In the genomic region with DNA sequence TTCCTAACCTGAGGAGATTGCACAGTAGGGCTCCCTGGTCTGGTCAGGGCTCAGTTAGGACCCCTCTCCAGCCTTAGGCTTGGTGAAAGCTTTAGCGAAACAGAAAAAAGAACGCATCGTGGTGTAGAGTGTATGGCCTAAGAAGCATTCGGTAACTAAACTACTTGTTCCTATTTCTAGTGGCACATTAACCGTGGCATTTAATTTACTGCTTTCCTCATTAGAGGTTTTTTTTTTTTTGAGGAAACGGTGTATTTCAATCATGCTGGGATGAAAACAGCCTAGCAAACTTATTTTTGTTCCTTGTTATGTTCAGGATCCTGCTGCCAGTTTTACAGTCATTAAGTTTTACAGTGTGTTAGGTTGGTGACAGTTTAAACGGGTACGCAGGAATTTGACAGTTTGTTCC, we compare ENCODE assay signal across 8 cellular contexts. TPM values are rescaled to one million over a fixed set of nuclear protein-coding genes. Genes with fewer than 3 reads are reported as not detected.
DNase-seq lines count a peak whose midpoint lies in the region; ATAC-seq and TF ChIP-seq lines count a peak whose summit lies in the region.

No MANE protein-coding gene starts in this region.

- no peak for TF ChIP-seq EP300 in transverse colon (IDR thresholded peaks at IDR 0.05; ENCODE audit: low read depth)

- no peak for DNase-seq in activated T-cell treated with anti-CD3 and anti-CD28 coated beads, Interleukin-2, amount 50 U/mL, for 72 hours
- no peak for DNase-seq in activated T-cell treated with anti-CD3 and anti-CD28 coated beads for 4 hours
- DNase-seq in left lung, result no peak
- DNase-seq in transverse colon, result no peak
- DNase-seq in activated gamma-delta T cell treated with Interleukin-2 at 50 U/mL for 16 hours, result no peak
- no peak for DNase-seq in NCI-H128 (lab: John Stamatoyannopoulos, UW; ENCODE audit: unreplicated experiment)

- no peaks in the 10 kb centered on the region for H3K36me3 ChIP-seq in left lung
- H3K36me3 ChIP-seq in transverse colon, result no peaks in the 10 kb centered on the region

- H3K4me1 ChIP-seq in left lung (peaks cover 7 to 43% of the 10 kb centered on the region in 2 donors), transverse colon (peaks cover 4 to 34% (median 13%) of the 10 kb centered on the region in 4 donors)

- TF ChIP-seq CTCF in left lung (IDR thresholded peaks at IDR 0.05), result no peak
- no peak for TF ChIP-seq CTCF in transverse colon (IDR thresholded peaks at IDR 0.05)

- in situ Hi-C loops in transverse colon (cut with MboI; ENCODE audit: low pct_ligation_motif_present in 1 of 4, low pct_unique_long_range_greater_than_20kb in 1 of 4, low sequenced_read_pairs in 3 of 4), result loop anchor here in 3 of 4 donors (25.0 kb wide), 2 partner anchors 98 to 473 kb away; partner anchors contain the start of gene NAP1L1 (in 2 of the 3)

- intact Hi-C loops in left lung (cut with DNase I) (no loop called here), transverse colon (cut with DNase I; ENCODE audit: low total_unique reads) (no loop called here)

- peaks cover 29% of the 10 kb centered on the region for H3K4me1 Mint-ChIP-seq in activated T-cell treated with anti-CD3 and anti-CD28 coated beads, Interleukin-2, amount 50 U/mL, for 72 hours (ENCODE audit: low read depth)
- peaks cover 37% of the 10 kb centered on the region for H3K4me1 Mint-ChIP-seq in activated naive CD8-positive, alpha-beta T cell (ENCODE audit: low read depth)

- no peaks in the 10 kb centered on the region for H3K27me3 ChIP-seq in left lung
- peaks cover 2% of the 10 kb centered on the region for H3K27me3 ChIP-seq in transverse colon

- no peak for TF ChIP-seq POLR2A in transverse colon (IDR thresholded peaks at IDR 0.05)

- peaks cover 0 to 3% of the 10 kb centered on the region in 2 donors for H3K36me3 Mint-ChIP-seq in activated T-cell treated with anti-CD3 and anti-CD28 coated beads, Interleukin-2, amount 50 U/mL, for 72 hours (ENCODE audit: insufficient read depth in 2 of 2)
- H3K36me3 Mint-ChIP-seq in activated naive CD8-positive, alpha-beta T cell, result peaks cover 5% of the 10 kb centered on the region

- H3K9me3 ChIP-seq in left lung, result no peaks in the 10 kb centered on the region
- no peaks in the 10 kb centered on the region for H3K9me3 ChIP-seq in transverse colon

- H3K4me3 Mint-ChIP-seq in activated T-cell treated with anti-CD3 and anti-CD28 coated beads, Interleukin-2, amount 50 U/mL, for 72 hours, result peak overlapping the region; percentile 92 to 98
- H3K4me3 Mint-ChIP-seq in activated naive CD8-positive, alpha-beta T cell, result peak overlapping the region; percentile 96

- no peak for ATAC-seq in activated T-cell treated with anti-CD3 and anti-CD28 coated beads, Interleukin-2, amount 50 U/mL, for 72 hours (replicated peaks in 1 of 2)
- ATAC-seq in HG03108 (IDR thresholded peaks at IDR 0.05; ENCODE audit: unreplicated experiment) (peak; percentile 26), left lung (no peak)

- WGBS in transverse colon (ENCODE audit: low coverage in 1 of 2), 2 donors, result 17 to 27% methylated on average over 4 to 8 of the region's 8 CpGs

- H3K27ac Mint-ChIP-seq in activated T-cell treated with anti-CD3 and anti-CD28 coated beads, Interleukin-2, amount 50 U/mL, for 72 hours, result peak overlapping the region; percentile 88
- peak overlapping the region; percentile 97 for H3K27ac Mint-ChIP-seq in activated naive CD8-positive, alpha-beta T cell

- H3K4me3 ChIP-seq in left lung, result peak overlapping the region; percentile 77 to 94
- peak overlapping the region; percentile 33 to 87 (median 84) for H3K4me3 ChIP-seq in transverse colon

- no peaks in the 10 kb centered on the region for H3K9me3 Mint-ChIP-seq in activated T-cell treated with anti-CD3 and anti-CD28 coated beads, Interleukin-2, amount 50 U/mL, for 72 hours
- no peaks in the 10 kb centered on the region for H3K9me3 Mint-ChIP-seq in activated naive CD8-positive, alpha-beta T cell (ENCODE audit: low read depth)

- H3K27me3 Mint-ChIP-seq in activated T-cell treated with anti-CD3 and anti-CD28 coated beads, Interleukin-2, amount 50 U/mL, for 72 hours (ENCODE audit: low read depth), result no peaks in the 10 kb centered on the region
- no peaks in the 10 kb centered on the region for H3K27me3 Mint-ChIP-seq in activated naive CD8-positive, alpha-beta T cell

- H3K27ac ChIP-seq in left lung (peak overlapping the region; percentile 96 to 97), transverse colon (peak overlapping the region; percentile 91 to 94 (median 92))

RNA-seq across cellular contexts. Expression of gene OSBPL8, which starts 0.5 kb away (rescaled TPM):
- total RNA-seq in activated T-cell treated with anti-CD3 and anti-CD28 coated beads, Interleukin-2, amount 50 U/mL, for 72 hours, result 10 to 100 TPM; 75.0 to 75.6 TPM
- total RNA-seq in left lung (100 to 1,000 TPM in 1 of 2 donors, 10 to 100 TPM in 1; 83.3 to 100 TPM), transverse colon (100 to 1,000 TPM in 1 of 4 donors, 10 to 100 TPM in 3; 15.5 to 241 (median 29.4) TPM)
